ENCODE assay signal across 1 cellular context in the genomic region with DNA sequence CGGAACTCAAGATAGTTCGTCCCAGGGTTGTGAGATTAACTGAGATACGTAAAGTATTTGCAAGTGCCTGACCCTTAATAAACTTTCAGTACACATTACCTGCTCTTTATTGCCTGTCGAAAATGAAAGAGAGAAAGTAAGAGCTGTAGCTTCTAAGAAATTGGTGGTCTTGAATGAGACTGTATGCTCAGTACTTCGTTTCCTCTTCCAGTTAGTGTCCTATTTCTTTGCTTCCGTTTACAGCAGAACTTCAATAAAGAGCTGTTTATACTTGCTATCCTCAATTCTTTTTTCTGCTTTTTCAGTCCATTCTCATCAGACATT.
TF ChIP-seq lines count a peak whose summit lies in the region.

No MANE protein-coding gene starts in this region.

TF ChIP-seq in HepG2, 621 proteins besides CTCF, POLR2A, EP300 and RAD21 (continued from another document):
- TF ChIP-seq, protein P1, sequence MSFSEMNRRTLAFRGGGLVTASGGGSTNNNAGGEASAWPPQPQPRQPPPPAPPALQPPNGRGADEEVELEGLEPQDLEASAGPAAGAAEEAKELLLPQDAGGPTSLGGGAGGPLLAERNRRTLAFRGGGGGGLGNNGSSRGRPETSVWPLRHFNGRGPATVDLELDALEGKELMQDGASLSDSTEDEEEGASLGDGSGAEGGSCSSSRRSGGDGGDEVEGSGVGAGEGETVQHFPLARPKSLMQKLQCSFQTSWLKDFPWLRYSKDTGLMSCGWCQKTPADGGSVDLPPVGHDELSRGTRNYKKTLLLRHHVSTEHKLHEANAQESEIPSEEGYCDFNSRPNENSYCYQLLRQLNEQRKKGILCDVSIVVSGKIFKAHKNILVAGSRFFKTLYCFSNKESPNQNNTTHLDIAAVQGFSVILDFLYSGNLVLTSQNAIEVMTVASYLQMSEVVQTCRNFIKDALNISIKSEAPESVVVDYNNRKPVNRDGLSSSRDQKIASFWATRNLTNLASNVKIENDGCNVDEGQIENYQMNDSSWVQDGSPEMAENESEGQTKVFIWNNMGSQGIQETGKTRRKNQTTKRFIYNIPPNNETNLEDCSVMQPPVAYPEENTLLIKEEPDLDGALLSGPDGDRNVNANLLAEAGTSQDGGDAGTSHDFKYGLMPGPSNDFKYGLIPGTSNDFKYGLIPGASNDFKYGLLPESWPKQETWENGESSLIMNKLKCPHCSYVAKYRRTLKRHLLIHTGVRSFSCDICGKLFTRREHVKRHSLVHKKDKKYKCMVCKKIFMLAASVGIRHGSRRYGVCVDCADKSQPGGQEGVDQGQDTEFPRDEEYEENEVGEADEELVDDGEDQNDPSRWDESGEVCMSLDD (CRISPR knock-in tag; IDR thresholded peaks at IDR 0.05; ENCODE audit: borderline replicate concordance): no peak
- TF ChIP-seq, protein P2, sequence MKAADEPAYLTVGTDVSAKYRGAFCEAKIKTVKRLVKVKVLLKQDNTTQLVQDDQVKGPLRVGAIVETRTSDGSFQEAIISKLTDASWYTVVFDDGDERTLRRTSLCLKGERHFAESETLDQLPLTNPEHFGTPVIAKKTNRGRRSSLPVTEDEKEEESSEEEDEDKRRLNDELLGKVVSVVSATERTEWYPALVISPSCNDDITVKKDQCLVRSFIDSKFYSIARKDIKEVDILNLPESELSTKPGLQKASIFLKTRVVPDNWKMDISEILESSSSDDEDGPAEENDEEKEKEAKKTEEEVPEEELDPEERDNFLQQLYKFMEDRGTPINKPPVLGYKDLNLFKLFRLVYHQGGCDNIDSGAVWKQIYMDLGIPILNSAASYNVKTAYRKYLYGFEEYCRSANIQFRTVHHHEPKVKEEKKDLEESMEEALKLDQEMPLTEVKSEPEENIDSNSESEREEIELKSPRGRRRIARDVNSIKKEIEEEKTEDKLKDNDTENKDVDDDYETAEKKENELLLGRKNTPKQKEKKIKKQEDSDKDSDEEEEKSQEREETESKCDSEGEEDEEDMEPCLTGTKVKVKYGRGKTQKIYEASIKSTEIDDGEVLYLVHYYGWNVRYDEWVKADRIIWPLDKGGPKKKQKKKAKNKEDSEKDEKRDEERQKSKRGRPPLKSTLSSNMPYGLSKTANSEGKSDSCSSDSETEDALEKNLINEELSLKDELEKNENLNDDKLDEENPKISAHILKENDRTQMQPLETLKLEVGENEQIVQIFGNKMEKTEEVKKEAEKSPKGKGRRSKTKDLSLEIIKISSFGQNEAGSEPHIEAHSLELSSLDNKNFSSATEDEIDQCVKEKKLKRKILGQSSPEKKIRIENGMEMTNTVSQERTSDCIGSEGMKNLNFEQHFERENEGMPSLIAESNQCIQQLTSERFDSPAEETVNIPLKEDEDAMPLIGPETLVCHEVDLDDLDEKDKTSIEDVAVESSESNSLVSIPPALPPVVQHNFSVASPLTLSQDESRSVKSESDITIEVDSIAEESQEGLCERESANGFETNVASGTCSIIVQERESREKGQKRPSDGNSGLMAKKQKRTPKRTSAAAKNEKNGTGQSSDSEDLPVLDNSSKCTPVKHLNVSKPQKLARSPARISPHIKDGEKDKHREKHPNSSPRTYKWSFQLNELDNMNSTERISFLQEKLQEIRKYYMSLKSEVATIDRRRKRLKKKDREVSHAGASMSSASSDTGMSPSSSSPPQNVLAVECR (CRISPR knock-in tag; IDR thresholded peaks at IDR 0.05; ENCODE audit: borderline replicate concordance): no peak
- TF ChIP-seq HMG20A (CRISPR knock-in tag; IDR thresholded peaks at IDR 0.05; ENCODE audit: borderline replicate concordance) (no peak), RFX1 (IDR thresholded peaks at IDR 0.05) (no peak), HOXA3 (CRISPR knock-in tag; IDR thresholded peaks at IDR 0.05) (no peak), HNRNPH1 (optimal IDR thresholded peaks at IDR 0.05; ENCODE audit: low read depth, low read length) (no peak), POLR2AphosphoS2 (IDR thresholded peaks at IDR 0.05; ENCODE audit: low read depth, low read length) (no peak), KLF16 (CRISPR knock-in tag; IDR thresholded peaks at IDR 0.05) (no peak), SETDB1 (CRISPR knock-in tag; IDR thresholded peaks at IDR 0.05; ENCODE audit: borderline replicate concordance) (no peak), ZFP36 (IDR thresholded peaks at IDR 0.05; ENCODE audit: borderline replicate concordance, low read depth, low read length, partially characterized antibody) (no peak), ZNF781 (CRISPR knock-in tag; IDR thresholded peaks at IDR 0.05; ENCODE audit: borderline replicate concordance, not compliant biosample characterization) (no peak)
